Comparison of ENCODE assay signal across 7 cellular contexts in genomic region chr17:19507673-19508326, GRCh38. TPM values are rescaled to one million over a fixed set of nuclear protein-coding genes. Genes with fewer than 3 reads are reported as not detected.
A peak's percentile ranks its signal among the peaks of the same experiment; 100 is the strongest.
DNase-seq lines count a peak whose midpoint lies in the region; ATAC-seq, FAIRE-seq and TF ChIP-seq lines count a peak whose summit lies in the region.

No MANE protein-coding gene starts in this region.

- dilution Hi-C loops in keratinocyte (cut with MboI; ENCODE audit: extremely low pct_ligation_motif_present, low sequenced_read_pairs), result no loop called here

- H4K20me1 ChIP-seq in keratinocyte (ENCODE audit: control insufficient read depth, extremely low read depth, insufficient read depth, low read length), result no peaks in the 10 kb centered on the region

- H3K27ac ChIP-seq in keratinocyte (ENCODE audit: control insufficient read depth, insufficient read depth, low read length), result no peak overlapping the region

- DNase-seq in GM18507 (ENCODE audit: extremely low spot score, insufficient read length, low read depth) (peak; percentile 58), NCI-H2227 (lab: John Stamatoyannopoulos, UW; ENCODE audit: unreplicated experiment) (peak; percentile 91), cerebellar nuclear complex (lab: John Stamatoyannopoulos, UW) (peak; percentile 76 to 85), keratinocyte (ENCODE audit: low read depth, low spot score) (peak; percentile 58)
- peak; percentile 83 for DNase-seq in activated CD4-positive, alpha-beta T cell treated with anti-CD3 and anti-CD28 coated beads for 1 hour
- peak; percentile 78 for DNase-seq in stimulated activated CD4-positive, alpha-beta T cell treated with anti-CD3 and anti-CD28 coated beads, Interleukin-12 subunit alpha, Interleukin-12 subunit beta, amount 100 ng/mL, for 4 hours

- H3K9ac ChIP-seq in keratinocyte (ENCODE audit: control insufficient read depth, extremely low read depth, insufficient read depth, low read length), result peak overlapping the region; percentile 47

- H3K36me3 ChIP-seq in keratinocyte (ENCODE audit: control insufficient read depth in 2 of 2, extremely low read depth in 1 of 2, insufficient read depth in 2 of 2, low read length in 2 of 2), result no peaks in the 10 kb centered on the region

- no peaks in the 10 kb centered on the region for H3K27me3 ChIP-seq in keratinocyte (ENCODE audit: control insufficient read depth, extremely low read depth, insufficient read depth, low read length)

- peak overlapping the region; percentile 70 for H2AFZ ChIP-seq in keratinocyte (ENCODE audit: control insufficient read depth, low read length)

- peak in 1 of 3 experiments; percentile 18 for TF ChIP-seq CTCF in keratinocyte (optimal IDR thresholded peaks at IDR 0.05 in 1 of 3, IDR thresholded peaks at IDR 0.05 in 1 of 3, conservative IDR thresholded peaks at IDR 0.05 in 1 of 3; ENCODE audit: extremely low read depth in 1 of 3, insufficient read depth in 2 of 3, low read length in 3 of 3)

- no peaks in the 10 kb centered on the region for H3K79me2 ChIP-seq in keratinocyte (ENCODE audit: control insufficient read depth, insufficient read depth, low read length)

- peak; percentile 51 for FAIRE-seq in GM18507 (lab: Jason Lieb, UNC)
- FAIRE-seq in keratinocyte (lab: Jason Lieb, UNC), result peak; percentile 68

- ATAC-seq in HG03064 (IDR thresholded peaks at IDR 0.05; ENCODE audit: low read depth, unreplicated experiment), result peak; percentile 75

- no peaks in the 10 kb centered on the region for H3K4me1 ChIP-seq in keratinocyte (ENCODE audit: control insufficient read depth, extremely low read depth, insufficient read depth, low read length)

- no peaks in the 10 kb centered on the region for H3K9me3 ChIP-seq in keratinocyte (ENCODE audit: control insufficient read depth, low read depth, low read length)

- peak overlapping the region; percentile 54 to 75 (median 69) for H3K4me3 ChIP-seq in keratinocyte (ENCODE audit: control insufficient read depth in 2 of 3, extremely low read depth in 1 of 3, insufficient read depth in 2 of 3, low read depth in 1 of 3, low read length in 3 of 3)

- no peaks in the 10 kb centered on the region for H3K9me1 ChIP-seq in keratinocyte (ENCODE audit: control insufficient read depth, extremely low read depth, insufficient read depth, low read length)

- peak overlapping the region; percentile 86 for H3K4me2 ChIP-seq in keratinocyte (ENCODE audit: control insufficient read depth, extremely low read depth, insufficient read depth, low read depth, low read length)

RNA-seq across cellular contexts. Expression of gene SLC47A1, which starts 25.9 kb away (rescaled TPM):
- 0.05 to 0.23 TPM (median 0.07 TPM) in 3 replicates for polyA plus RNA-seq in keratinocyte
- polyA plus RNA-seq in keratinocyte (2011; ENCODE audit: low read depth), result not detected
- polyA plus RNA-seq in keratinocyte (2011; cell fraction: cytosol; rRNA removed), result 0.04 and 0.08 TPM in 2 replicates
- 0.20 TPM in 1 of 2 replicates, not detected in the other for polyA plus RNA-seq in keratinocyte (2011; cell fraction: nucleus; rRNA removed)
- 0.14 TPM in 1 of 2 replicates, not detected in the other for polyA plus RNA-seq in keratinocyte (2012; ENCODE audit: low replicate concordance)
- polyA minus RNA-seq in keratinocyte, result 0.23 to 0.42 TPM in 2 of 3 replicates, not detected in the other
- polyA minus RNA-seq in keratinocyte (2011; cell fraction: cytosol; rRNA and poly(A)+ RNA removed), result not detected
- polyA minus RNA-seq in keratinocyte (2011; cell fraction: nucleus; rRNA and poly(A)+ RNA removed), result not detected in 2 replicates
